ENCODE assay signal across 8 cellular contexts in the genomic region with DNA sequence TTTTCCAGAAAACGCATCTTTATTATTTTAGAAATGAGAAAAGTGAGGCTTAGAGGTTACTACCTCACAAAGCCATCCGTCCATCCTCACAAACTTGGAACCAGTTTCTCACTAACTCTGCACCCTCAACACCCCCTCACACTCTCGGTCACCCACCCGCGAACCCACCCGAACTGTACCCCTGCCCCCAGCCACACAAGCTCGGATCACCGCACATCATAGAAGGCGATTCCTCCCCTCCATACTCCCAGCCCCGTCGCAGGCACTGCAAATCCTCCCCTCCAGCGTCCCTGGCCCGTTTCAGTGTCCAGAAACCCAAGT. TPM values are rescaled to one million over a fixed set of nuclear protein-coding genes. Genes with fewer than 3 reads are reported as not detected.
DNase-seq lines count a peak whose midpoint lies in the region; ATAC-seq, FAIRE-seq and TF ChIP-seq lines count a peak whose summit lies in the region.

No MANE protein-coding gene starts in this region.

- H3K9me3 ChIP-seq in mammary epithelial cell (replicated peaks; ENCODE audit: insufficient read depth, low read length) (peaks cover 8% of the 10 kb centered on the region), mucosa of rectum (ENCODE audit: control insufficient read depth in 2 of 2, low read length in 2 of 2) (peaks cover under 1 to 16% of the 10 kb centered on the region in 2 donors)

- no peaks in the 10 kb centered on the region for H4K20me1 ChIP-seq in mammary epithelial cell (ENCODE audit: insufficient read depth, low read length)

- peak; percentile 4 for ATAC-seq in HG03280 (IDR thresholded peaks at IDR 0.05; ENCODE audit: unreplicated experiment)

- POLR2A ChIA-PET in AG04449 (lab: Yijun Ruan, JAX): interaction anchor here (0.7 to 2.4 kb wide), 4 partner anchors 38 to 313 kb away, joined by 3 to 13 read pairs (median 4); partner anchors contain the start of genes ZNF146, ZNF529, ZNF565 and ZNF566

- DNase-seq in AG04449 (ENCODE audit: low read depth, low spot score) (no peak), mammary epithelial cell (no peak), urothelium cell line (ENCODE audit: low spot score) (no peak), midbrain (lab: John Stamatoyannopoulos, UW) (no peak), D341Med (ENCODE audit: low spot score) (no peak)
- no peak for DNase-seq in stimulated activated naive CD4-positive, alpha-beta T cell treated with Interleukin-2 at 50 U/mL for 16 hours (lab: John Stamatoyannopoulos, UW)

- CTCF ChIA-PET in AG04449 (lab: Yijun Ruan, JAX): no interaction called here
- CTCF ChIA-PET in mammary epithelial cell (lab: Charles Lee; ENCODE audit: low non-redundant PET): no interaction called here

- in situ Hi-C loops in mammary epithelial cell (cut with MboI; ENCODE audit: low sequenced_read_pairs in 2 of 2): no loop called here

- H3K27ac ChIP-seq in mammary epithelial cell (ENCODE audit: insufficient read depth, low read depth, low read length): peak overlapping the region; percentile 88
- H3K27ac ChIP-seq in mucosa of rectum (ENCODE audit: low read depth in 2 of 2, low read length in 2 of 2): peak overlapping the region; percentile 91

- WGBS in mammary epithelial cell (ENCODE audit: low coverage, missing lambda C conversion rate): 0% methylated on average over 2 of the region's 13 CpGs

- H3K4me1 ChIP-seq in mammary epithelial cell (ENCODE audit: insufficient read depth, low read length) (peaks cover 5% of the 10 kb centered on the region), mucosa of rectum (ENCODE audit: control insufficient read depth in 2 of 2, insufficient read depth in 2 of 2, low read length in 2 of 2) (peaks cover 6 to 12% of the 10 kb centered on the region in 2 donors)

- no peaks in the 10 kb centered on the region for H3K36me3 ChIP-seq in mammary epithelial cell (ENCODE audit: insufficient read depth, low read length)
- H3K36me3 ChIP-seq in mucosa of rectum (ENCODE audit: control insufficient read depth in 2 of 2, insufficient read depth in 2 of 2, low read length in 2 of 2): peaks cover 11 to 14% of the 10 kb centered on the region in 2 donors

- dilution Hi-C loops in mammary epithelial cell (cut with HindIII; ENCODE audit: low sequenced_read_pairs): no loop called here

- H3K4me3 ChIP-seq in AG04449 (ENCODE audit: low read depth, low read length) (peak overlapping the region; percentile 95), mammary epithelial cell (replicated peaks in 1 of 3; ENCODE audit: insufficient read depth in 1 of 3, low read depth in 2 of 3, low read length in 3 of 3) (peak overlapping the region; percentile 47 to 99 (median 86)), mucosa of rectum (ENCODE audit: low read length in 2 of 2) (peak overlapping the region; percentile 93 to 96)

- peaks cover 51% of the 10 kb centered on the region for H3K79me2 ChIP-seq in mammary epithelial cell (ENCODE audit: insufficient read depth, low read length)

- H2AFZ ChIP-seq in mammary epithelial cell (ENCODE audit: low read depth, low read length): peak overlapping the region; percentile 97

- no peak for FAIRE-seq in urothelium cell line (lab: Jason Lieb, UNC)

- no peaks in the 10 kb centered on the region for H3K27me3 ChIP-seq in mammary epithelial cell (ENCODE audit: insufficient read depth, low read length)
- H3K27me3 ChIP-seq in mucosa of rectum (ENCODE audit: control insufficient read depth in 2 of 2, insufficient read depth in 2 of 2, low read length in 2 of 2): no peaks in the 10 kb centered on the region

- intact Hi-C loops in mammary epithelial cell (cut with micrococcal nuclease): loop anchor here (1.0 to 10.0 kb wide), 5 partner anchors 39 to 687 kb away; partner anchors contain the start of genes THAP8, WDR62, ZNF383 and ZNF461

- H3K9ac ChIP-seq in mammary epithelial cell (ENCODE audit: insufficient read depth, low read length) (peak overlapping the region; percentile 86), mucosa of rectum (ENCODE audit: low read depth in 1 of 2, low read length in 2 of 2) (peak overlapping the region; percentile 71 to 93)

- H3K4me2 ChIP-seq in mammary epithelial cell (ENCODE audit: insufficient read depth, low read depth, low read length): peak overlapping the region; percentile 78

- TF ChIP-seq CTCF in AG04449 (IDR thresholded peaks at IDR 0.05; ENCODE audit: insufficient read depth, low read length, missing control alignments) (no peak), mammary epithelial cell (conservative IDR thresholded peaks at IDR 0.05 in 1 of 2, IDR thresholded peaks at IDR 0.05 in 1 of 2; ENCODE audit: extremely low read depth in 1 of 2, insufficient read depth in 1 of 2, low read depth in 1 of 2, low read length in 2 of 2) (no peak)

- no TSS peak for BruUV-seq in mammary epithelial cell (replicated peaks; lab: Mats Ljungman, UMichigan)

RNA-seq across cellular contexts. Expression of gene ZNF260, which starts 0.2 kb away (rescaled TPM):
- 10 to 100 TPM; 11.8 to 21.0 TPM for total RNA-seq in mammary epithelial cell
- polyA plus RNA-seq in mammary epithelial cell: 3.8 TPM
- 2.3 TPM for polyA minus RNA-seq in mammary epithelial cell

RNA-seq across cellular contexts. Expression of gene ZNF566, which starts 38.5 kb away (rescaled TPM):
- total RNA-seq in mammary epithelial cell: 1 to 10 TPM; 6.0 to 7.2 TPM
- polyA plus RNA-seq in mammary epithelial cell: 2.0 TPM
- 6.5 TPM for polyA minus RNA-seq in mammary epithelial cell

RNA-seq across cellular contexts. Expression of gene ZNF529, which starts 45.3 kb away (rescaled TPM):
- 10 to 100 TPM; 10.0 to 12.4 TPM for total RNA-seq in mammary epithelial cell
- polyA plus RNA-seq in mammary epithelial cell: 2.2 TPM
- polyA minus RNA-seq in mammary epithelial cell: 2.3 TPM
